In genomic region chr16:19712418-19713058, GRCh38 we compare ENCODE assay signal across 1 cellular context.
TF ChIP-seq lines count a peak whose summit lies in the region.

No MANE protein-coding gene starts in this region.

TF ChIP-seq in HepG2, 621 proteins besides CTCF, POLR2A, EP300 and RAD21:
- TF ChIP-seq NPAS2 (CRISPR knock-in tag; IDR thresholded peaks at IDR 0.05; ENCODE audit: borderline replicate concordance) = no peak
- TF ChIP-seq RBFOX2 (IDR thresholded peaks at IDR 0.05; ENCODE audit: low read depth, low read length) = peak; percentile 64
- TF ChIP-seq ZNF629 (CRISPR knock-in tag; conservative IDR thresholded peaks at IDR 0.05) = peak; percentile 73
- TF ChIP-seq AGO2 (optimal IDR thresholded peaks at IDR 0.05; ENCODE audit: low read depth, low read length) = peak; percentile 75
